In the genomic region with DNA sequence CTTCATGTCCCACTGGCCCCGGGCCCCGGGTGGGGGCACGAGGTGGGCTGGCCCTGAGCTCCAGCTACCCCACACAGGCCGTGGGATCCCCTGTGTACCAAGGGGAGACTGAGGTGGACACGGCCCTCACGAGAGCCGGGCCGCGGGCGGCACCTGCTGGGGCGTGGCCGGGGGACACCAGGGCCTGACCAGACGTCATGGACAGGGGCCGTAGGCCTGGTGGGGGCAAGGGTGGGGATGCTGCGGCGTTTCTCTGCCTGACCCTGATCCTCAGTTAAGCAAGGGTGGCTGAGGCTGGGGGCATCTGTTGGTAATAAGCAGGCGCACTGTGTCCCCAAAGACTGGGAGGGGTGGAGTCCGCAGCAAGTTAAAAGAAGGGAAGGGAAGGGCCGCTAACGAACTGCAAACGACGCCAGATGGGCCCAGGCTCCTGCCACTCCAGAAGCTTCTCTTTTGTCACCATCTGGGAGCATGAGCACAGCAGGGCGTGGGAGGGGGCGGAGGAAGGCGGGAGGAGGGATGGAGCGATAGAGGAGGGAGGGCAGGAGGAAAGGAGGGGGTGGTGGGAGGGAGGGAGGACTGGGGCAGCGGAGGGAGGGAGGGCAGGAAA, we compare ENCODE assay signal across 20 cellular contexts. TPM values are rescaled to one million over a fixed set of nuclear protein-coding genes. Genes with fewer than 3 reads are reported as not detected.
A peak's percentile ranks its signal among the peaks of the same experiment; 100 is the strongest.
DNase-seq lines count a peak whose midpoint lies in the region; ATAC-seq and TF ChIP-seq lines count a peak whose summit lies in the region.
"Had no signal": no experiment of that assay in that cellular context is flagged by ENCODE, and none has a peak within 500 bp of the region (broad histone marks: within the 10 kb centered on the region; RNA-seq: fewer than 3 reads in every experiment).

No MANE protein-coding gene starts in this region.

- intact Hi-C loops in left ventricle myocardium superior (cut with micrococcal nuclease): no loop called here
- intact Hi-C loops in upper lobe of right lung (cut with DNase I): no loop called here

- H3K27ac Mint-ChIP-seq in H9: no peak overlapping the region
- H3K27ac Mint-ChIP-seq: activated naive CD4-positive, alpha-beta T cell treated with anti-CD3 and anti-CD28 coated beads for 36 hours; mesothelial cell of epicardium; type B pancreatic cell had no signal

- no peak overlapping the region for H3K23ac ChIP-seq in H9 (ENCODE audit: insufficient read length, low read depth, low read length)

- no peak overlapping the region for H4K91ac ChIP-seq in H9 (ENCODE audit: insufficient read length, low read depth, low read length)

- no peak for TF ChIP-seq CTCF in SK-N-SH (IDR thresholded peaks at IDR 0.05)
- TF ChIP-seq CTCF in upper lobe of right lung (IDR thresholded peaks at IDR 0.05): no peak
- no peak for TF ChIP-seq CTCF in H9 (conservative IDR thresholded peaks at IDR 0.05)

- TF ChIP-seq EP300 in SK-N-SH (IDR thresholded peaks at IDR 0.05; ENCODE audit: borderline replicate concordance in 1 of 2, low read depth in 1 of 2, low read length in 1 of 2): no peak

- H3K4me2 ChIP-seq in SK-N-SH (no peak overlapping the region), H9 (ENCODE audit: insufficient read depth, insufficient read length, low read length) (no peak overlapping the region)

- peaks cover 0 to 8% of the 10 kb centered on the region in 2 experiments; a peak in 4 of 5 replicates for H3K9me3 Mint-ChIP-seq in H9
- H3K9me3 Mint-ChIP-seq: activated naive CD4-positive, alpha-beta T cell treated with anti-CD3 and anti-CD28 coated beads for 36 hours; mesothelial cell of epicardium; type B pancreatic cell had no signal

- no peak overlapping the region for H2AK5ac ChIP-seq in H9 (ENCODE audit: insufficient read length, low read length)

- H3K27ac ChIP-seq in SK-N-SH (ENCODE audit: low read depth in 2 of 2, low read length in 1 of 2): no peak overlapping the region
- peak overlapping the region; percentile 51 for H3K27ac ChIP-seq in upper lobe of right lung
- no peak overlapping the region for H3K27ac ChIP-seq in H9 (ENCODE audit: insufficient read length, low read depth, low read length)
- H3K27ac ChIP-seq: foreskin keratinocyte, neutrophil had no signal

- CTCF ChIA-PET in SK-N-SH (lab: Yijun Ruan, JAX): interaction anchor here (1.2 kb wide), 1 partner anchor 11 kb away, joined by 3 read pairs; no protein-coding TSS in a partner anchor

- H3K36me3 Mint-ChIP-seq in H9 (ENCODE audit: insufficient read depth in 1 of 3, low read depth in 3 of 3): no peaks in the 10 kb centered on the region
- H3K36me3 Mint-ChIP-seq: type B pancreatic cell had no signal

- H3K4me3 ChIP-seq in SK-N-SH (ENCODE audit: low read depth in 2 of 2, low read length in 1 of 2) (no peak overlapping the region), upper lobe of right lung (no peak overlapping the region)

- 10% methylated on average over 22 of the region's 27 CpGs for WGBS in SK-N-SH (ENCODE audit: low lambda C conversion rate)
- WGBS in H9 (ENCODE audit: extremely low coverage, insufficient read length, low lambda C conversion rate): no CpG with 5 or more reads among the region's 27 CpGs

- no peak overlapping the region for H2AFZ ChIP-seq in SK-N-SH (ENCODE audit: low read depth)
- no peak overlapping the region for H2AFZ ChIP-seq in H9 (ENCODE audit: low read length)

- no peaks in the 10 kb centered on the region; a peak in 1 of 4 replicates for H3K4me1 ChIP-seq in SK-N-SH (ENCODE audit: control insufficient read depth in 1 of 2, insufficient read depth in 2 of 2, low read depth in 1 of 2, low read length in 1 of 2)
- H3K4me1 ChIP-seq in upper lobe of right lung: peaks cover 4% of the 10 kb centered on the region
- no peaks in the 10 kb centered on the region for H3K4me1 ChIP-seq in H9 (ENCODE audit: insufficient read depth, low read length)
- H3K4me1 ChIP-seq: foreskin keratinocyte had no signal

- no peak overlapping the region for H2BK15ac ChIP-seq in H9 (ENCODE audit: low read depth, low read length)

- no peak overlapping the region for H2BK20ac ChIP-seq in H9 (ENCODE audit: low read depth, low read length, poor library complexity, severe bottlenecking)

- no peak overlapping the region for H4K5ac ChIP-seq in H9 (ENCODE audit: insufficient read length, low read depth, low read length)

- DNase-seq in SK-N-SH: no peak
- DNase-seq in NCI-H82 (lab: John Stamatoyannopoulos, UW): peak; percentile 70
- peak; percentile 79 for DNase-seq in left ventricle myocardium superior
- DNase-seq in upper lobe of right lung: no peak
- no peak for DNase-seq in H9
- no peak for DNase-seq in activated CD8-positive, alpha-beta memory T cell treated with anti-CD3 and anti-CD28 coated beads, Interleukin-2, amount 50 U/mL, for 4 hours
- DNase-seq: activated naive CD4-positive, alpha-beta T cell treated with anti-CD3 and anti-CD28 coated beads for 36 hours; foreskin keratinocyte; IMR-90; NCI-H1417 treated with DMSO at 0.1 percent for 48 hours; NCI-H510A treated with DMSO at 0.1 percent for 48 hours; stimulated activated CD4-positive, alpha-beta T cell treated with anti-CD3 and anti-CD28 coated beads, Interleukin-4, amount 100 ng/mL, for 1 hour; stimulated activated CD8-positive, alpha-beta memory T cell treated with anti-CD3 and anti-CD28 coated beads, Interleukin-4, amount 100 ng/mL, for 48 hours had no signal

- H3K9me3 ChIP-seq in SK-N-SH (no peaks in the 10 kb centered on the region), upper lobe of right lung (no peaks in the 10 kb centered on the region), H9 (ENCODE audit: control insufficient read depth, low read depth, low read length) (no peaks in the 10 kb centered on the region)

- no peaks in the 10 kb centered on the region for H3K23me2 ChIP-seq in H9 (ENCODE audit: insufficient read length, low read depth, low read length, poor library complexity, severe bottlenecking)

- no peak overlapping the region for H3K56ac ChIP-seq in H9 (ENCODE audit: insufficient read length, low read depth, low read length)

- no peaks in the 10 kb centered on the region for H3K79me2 ChIP-seq in SK-N-SH (ENCODE audit: insufficient read depth)
- H3K79me2 ChIP-seq in H9 (ENCODE audit: insufficient read depth, low read length): no peaks in the 10 kb centered on the region

- H4K8ac ChIP-seq in H9 (replicated peaks; ENCODE audit: insufficient read length, low read depth, low read length): no peak overlapping the region

- peaks cover 30% of the 10 kb centered on the region for H3K27me3 ChIP-seq in SK-N-SH (ENCODE audit: insufficient read depth)
- no peaks in the 10 kb centered on the region for H3K27me3 ChIP-seq in upper lobe of right lung
- no peaks in the 10 kb centered on the region for H3K27me3 ChIP-seq in H9 (ENCODE audit: insufficient read depth, low read length)
- H3K27me3 ChIP-seq: foreskin keratinocyte, neutrophil had no signal

- peaks cover 11% of the 10 kb centered on the region for H3K27me3 Mint-ChIP-seq in H9 (ENCODE audit: low read depth)
- H3K27me3 Mint-ChIP-seq: type B pancreatic cell had no signal

- H3K14ac ChIP-seq in H9 (ENCODE audit: insufficient read depth, low read length): no peak overlapping the region

- no peak overlapping the region for H2BK12ac ChIP-seq in H9 (ENCODE audit: insufficient read length, low read depth, low read length)

- H4K20me1 ChIP-seq in SK-N-SH (ENCODE audit: insufficient read depth) (no peaks in the 10 kb centered on the region), H9 (ENCODE audit: control insufficient read depth, insufficient read depth, insufficient read length) (no peaks in the 10 kb centered on the region)

- H3K4ac ChIP-seq in H9 (ENCODE audit: low read depth, low read length): no peak overlapping the region

- no peaks in the 10 kb centered on the region for H3K4me1 Mint-ChIP-seq in H9
- H3K4me1 Mint-ChIP-seq: mesothelial cell of epicardium had no signal

- no peaks in the 10 kb centered on the region for H3F3A ChIP-seq in SK-N-SH (replicated peaks; ENCODE audit: insufficient read depth)

- H3K18ac ChIP-seq in H9 (ENCODE audit: insufficient read length, low read depth, low read length): no peak overlapping the region

- H3K36me3 ChIP-seq in SK-N-SH (replicated peaks in 1 of 2; ENCODE audit: control insufficient read depth in 1 of 2, insufficient read depth in 2 of 2, low read length in 1 of 2): no peaks in the 10 kb centered on the region
- peaks cover 5% of the 10 kb centered on the region for H3K36me3 ChIP-seq in upper lobe of right lung

- no peak overlapping the region for H3K9ac ChIP-seq in SK-N-SH
- no peak overlapping the region for H3K9ac ChIP-seq in H9 (ENCODE audit: extremely low read depth, insufficient read length, low read length)

- ATAC-seq in SK-N-SH treated with all-trans-retinoic acid at 6 μM for 48 hours: peak; percentile 9; the same call in 2 of the 3 replicates
- ATAC-seq in left ventricle myocardium superior: peak; percentile 28
- no peak for ATAC-seq in upper lobe of right lung
- ATAC-seq in GM19452 (IDR thresholded peaks at IDR 0.05; ENCODE audit: unreplicated experiment): no peak
- ATAC-seq: foreskin keratinocyte had no signal

- H3K79me1 ChIP-seq in H9 (ENCODE audit: insufficient read depth, low read depth, low read length, poor library complexity, severe bottlenecking): no peaks in the 10 kb centered on the region

- POLR2A ChIA-PET in SK-N-SH (lab: Yijun Ruan, JAX): no interaction called here

- no peak overlapping the region for H3T11ph ChIP-seq in H9 (ENCODE audit: low read length)

- no peak overlapping the region for H3K4me3 Mint-ChIP-seq in H9
- H3K4me3 Mint-ChIP-seq: activated naive CD4-positive, alpha-beta T cell treated with anti-CD3 and anti-CD28 coated beads for 36 hours; mesothelial cell of epicardium; type B pancreatic cell had no signal

- no peaks in the 10 kb centered on the region for H3K9me2 ChIP-seq in SK-N-SH

- H2BK120ac ChIP-seq in H9 (ENCODE audit: low read depth, low read length, poor library complexity, severe bottlenecking): no peak overlapping the region

- H2BK5ac ChIP-seq in H9 (ENCODE audit: insufficient read length, low read length): no peak overlapping the region

- TF ChIP-seq RAD21 in SK-N-SH (IDR thresholded peaks at IDR 0.05; ENCODE audit: low read length): no peak

RNA-seq across cellular contexts. Expression of a gene that starts 22.4 kb away (rescaled TPM):
- not detected in 2 replicates for polyA plus RNA-seq in SK-N-SH (2012; rRNA removed)
- not detected in 2 replicates for polyA plus RNA-seq in SK-N-SH (2012; cell fraction: cytosol; rRNA removed)
- polyA plus RNA-seq in SK-N-SH (2012; cell fraction: nucleus; rRNA removed): not detected in 2 replicates
- total RNA-seq in left ventricle myocardium superior (not detected), upper lobe of right lung (not detected), H9 (2021) (not detected in 2 replicates)
- total RNA-seq: activated naive CD4-positive, alpha-beta T cell treated with anti-CD3 and anti-CD28 coated beads for 36 hours; astrocyte; foreskin keratinocyte; IMR-90; RPMI7951 had no signal
- polyA plus RNA-seq: foreskin keratinocyte, IMR-90 had no signal

RNA-seq across cellular contexts. Expression of a gene that starts 32.0 kb away (rescaled TPM):
- polyA plus RNA-seq in SK-N-SH (2012; rRNA removed): 73.9 and 74.4 TPM in 2 replicates
- polyA plus RNA-seq in SK-N-SH (2012; cell fraction: cytosol; rRNA removed): 52.1 and 63.3 TPM in 2 replicates
- 68.2 and 74.9 TPM in 2 replicates for polyA plus RNA-seq in SK-N-SH (2012; cell fraction: nucleus; rRNA removed)
- total RNA-seq in left ventricle myocardium superior (59.0 TPM), upper lobe of right lung (43.9 TPM), H9 (2021) (90.3 and 102 TPM in 2 replicates)

RNA-seq across cellular contexts. Expression of a gene that starts 32.1 kb away (rescaled TPM):
- polyA plus RNA-seq in SK-N-SH (2012; rRNA removed): 13.8 and 16.5 TPM in 2 replicates
- polyA plus RNA-seq in SK-N-SH (2012; cell fraction: cytosol; rRNA removed): 12.1 and 15.9 TPM in 2 replicates
- 43.5 and 44.1 TPM in 2 replicates for polyA plus RNA-seq in SK-N-SH (2012; cell fraction: nucleus; rRNA removed)
- 14.6 TPM for total RNA-seq in left ventricle myocardium superior
- 32.8 TPM for total RNA-seq in upper lobe of right lung
- 20.0 and 20.3 TPM in 2 replicates for total RNA-seq in H9 (2021)

Comparison
In these comparisons a context has a peak if more than half of its experiments do, and no peak if none do; other contexts are left out.
1. ATAC-seq: peak in SK-N-SH treated with all-trans-retinoic acid at 6 μM for 48 hours (single experiment) and left ventricle myocardium superior (single experiment); none in upper lobe of right lung (single experiment) and GM19452 (single experiment).
2. DNase-seq: peak in NCI-H82 (single experiment) and left ventricle myocardium superior (single experiment); none in SK-N-SH (single experiment), upper lobe of right lung (single experiment), H9 (single experiment) and activated CD8-positive, alpha-beta memory T cell treated with anti-CD3 and anti-CD28 coated beads, Interleukin-2, amount 50 U/mL, for 4 hours (single experiment).